In the genomic region with DNA sequence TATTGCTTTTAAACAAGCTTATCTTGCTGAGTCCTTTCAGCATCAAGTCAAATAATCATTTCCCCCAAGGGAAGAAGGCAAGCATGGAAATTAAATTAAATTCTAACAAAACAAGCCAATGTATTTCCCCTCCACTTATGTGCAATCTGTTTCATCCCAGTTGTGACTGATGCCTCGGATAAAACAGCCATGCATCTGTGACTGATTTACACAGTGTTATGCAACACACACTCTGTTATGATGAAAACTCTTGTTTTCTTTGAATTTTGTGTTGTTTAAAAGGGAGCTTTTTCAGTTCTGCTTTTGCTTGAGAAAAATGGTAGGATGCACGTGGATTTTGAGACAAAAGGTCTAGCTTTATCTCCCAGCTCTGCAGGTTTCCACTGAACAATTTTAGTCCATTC, we compare ENCODE assay signal across 16 cellular contexts. TPM values are rescaled to one million over a fixed set of nuclear protein-coding genes. Genes with fewer than 3 reads are reported as not detected.
DNase-seq lines count a peak whose midpoint lies in the region; ATAC-seq and TF ChIP-seq lines count a peak whose summit lies in the region.
"Had no signal": no experiment of that assay in that cellular context is flagged by ENCODE, and none has a peak within 500 bp of the region (broad histone marks: within the 10 kb centered on the region; RNA-seq: fewer than 3 reads in every experiment).

No MANE protein-coding gene starts in this region.

- no peaks in the 10 kb centered on the region for H3K27me3 ChIP-seq in endocrine pancreas (ENCODE audit: control insufficient read depth, insufficient read depth, low read length)
- H3K27me3 ChIP-seq: colonic mucosa had no signal

- H3K36me3 ChIP-seq in endocrine pancreas (ENCODE audit: control insufficient read depth, insufficient read depth, low read length) (no peaks in the 10 kb centered on the region), mucosa of descending colon (ENCODE audit: low read depth) (no peaks in the 10 kb centered on the region)
- H3K36me3 ChIP-seq: colonic mucosa, tibial artery had no signal

- H3K4me3 ChIP-seq in endocrine pancreas (ENCODE audit: control insufficient read depth, insufficient read depth, low read length) (no peak overlapping the region), mucosa of descending colon (no peak overlapping the region)
- H3K4me3 ChIP-seq: colonic mucosa, tibial artery had no signal

- intact Hi-C loops in sciatic nerve (cut with DNase I) (no loop called here), mucosa of descending colon (cut with DNase I, micrococcal nuclease) (no loop called here)

- peak overlapping the region; percentile 14 for H3K9ac ChIP-seq in endocrine pancreas (ENCODE audit: control insufficient read depth, insufficient read depth, low read length)

- peak; percentile 91 for ATAC-seq in sciatic nerve
- no peak for ATAC-seq in mucosa of descending colon
- ATAC-seq: activated CD4-positive, CD25-positive, alpha-beta regulatory T cell treated with anti-CD3 and anti-CD28 coated beads, Interleukin-2, amount 50 U/mL, for 24 hours; activated naive CD8-positive, alpha-beta T cell treated with anti-CD3 and anti-CD28 coated beads, Interleukin-2, amount 50 U/mL, for 24 hours had no signal

- TF ChIP-seq CTCF in mucosa of descending colon (IDR thresholded peaks at IDR 0.05) = no peak

- H3K4me1 ChIP-seq in endocrine pancreas (ENCODE audit: control insufficient read depth, insufficient read depth, low read length) (peaks cover 18% of the 10 kb centered on the region), mucosa of descending colon (ENCODE audit: low read depth) (no peaks in the 10 kb centered on the region)
- H3K4me1 ChIP-seq: colonic mucosa, tibial artery had no signal

- DNase-seq in NCI-H2171 treated with DMSO at 0.1 percent for 48 hours (lab: John Stamatoyannopoulos, UW) (peak; percentile 19), NCI-H2171 (lab: John Stamatoyannopoulos, UW) (no peak), NOMO-1 treated with dmso at 0.1 percent for 144 hours (lab: John Stamatoyannopoulos, UW; ENCODE audit: unreplicated experiment) (peak; percentile 59), sciatic nerve (ENCODE audit: low spot score) (no peak), mucosa of descending colon (no peak), GF-D8 (lab: John Stamatoyannopoulos, UW) (no peak), NCI-H2196 (lab: John Stamatoyannopoulos, UW; ENCODE audit: unreplicated experiment) (no peak)
- DNase-seq: activated CD8-positive, alpha-beta memory T cell treated with anti-CD3 and anti-CD28 coated beads, Interleukin-2, amount 50 U/mL, for 48 hours; activated naive CD8-positive, alpha-beta T cell treated with anti-CD3 and anti-CD28 coated beads, Interleukin-2, amount 50 U/mL, for 24 hours; colonic mucosa; NCI-H1436; NCI-H526; tibial artery had no signal

- H3K9me3 ChIP-seq in endocrine pancreas (ENCODE audit: control insufficient read depth, low read length) = no peaks in the 10 kb centered on the region
- H3K9me3 ChIP-seq in mucosa of descending colon = no peaks in the 10 kb centered on the region
- H3K9me3 ChIP-seq: colonic mucosa, tibial artery had no signal

RNA-seq across cellular contexts. Expression of gene TMEM100, which starts 32.6 kb away (rescaled TPM):
- 13.5 TPM for total RNA-seq in sciatic nerve
- total RNA-seq in mucosa of descending colon = 10 to 100 TPM in 1 of 3 donors, 1 to 10 TPM in 2; 2.8 to 14.2 (median 7.5) TPM
- total RNA-seq: A172 had no signal

Comparison
In these comparisons a context has a peak if more than half of its experiments do, and no peak if none do; other contexts are left out.
1. DNase-seq: peak in NCI-H2171 treated with DMSO at 0.1 percent for 48 hours (single experiment) and NOMO-1 treated with dmso at 0.1 percent for 144 hours (single experiment); none in NCI-H2171 (single experiment), sciatic nerve (single experiment), mucosa of descending colon (0 of 3), GF-D8 (single experiment) and NCI-H2196 (single experiment).